Comparison of ENCODE assay signal across 8 cellular contexts in the genomic region with DNA sequence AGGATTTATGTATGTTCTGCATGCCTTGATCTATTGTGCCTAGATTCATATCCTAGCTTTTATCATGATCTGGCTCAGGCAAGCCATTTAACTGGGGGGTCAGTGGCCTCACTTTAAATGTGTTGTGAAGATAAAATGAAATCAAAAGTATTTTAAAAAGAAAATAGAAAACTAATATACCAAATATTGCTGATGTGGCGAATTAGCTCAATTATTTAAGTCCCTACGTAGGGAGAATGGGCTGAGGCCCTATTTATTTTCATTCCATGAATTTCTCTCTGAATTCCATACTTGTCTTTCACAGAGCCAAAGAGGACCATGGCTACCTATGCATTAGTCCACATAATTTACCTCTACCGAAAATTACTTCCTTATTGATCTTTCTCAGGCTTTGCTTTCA. TPM values are rescaled to one million over a fixed set of nuclear protein-coding genes. Genes with fewer than 3 reads are reported as not detected.
DNase-seq lines count a peak whose midpoint lies in the region; ATAC-seq and TF ChIP-seq lines count a peak whose summit lies in the region.

No MANE protein-coding gene starts in this region.

- peak overlapping the region; percentile 80 for H3K4me2 ChIP-seq in DND-41 (ENCODE audit: insufficient read depth, low read length)
- H3K4me2 ChIP-seq in OCI-LY3 (ENCODE audit: low read length) = peak overlapping the region; percentile 86

- peaks cover 42% of the 10 kb centered on the region for H3K4me1 Mint-ChIP-seq in endodermal cell
- H3K4me1 Mint-ChIP-seq in osteocyte (ENCODE audit: unreplicated experiment) = peaks cover 36% of the 10 kb centered on the region

- ATAC-seq in DND-41 (ENCODE audit: insufficient read depth, low read depth) = no peak
- ATAC-seq in GM19455 (IDR thresholded peaks at IDR 0.05; ENCODE audit: unreplicated experiment) = no peak
- ATAC-seq in GM18517 (IDR thresholded peaks at IDR 0.05; ENCODE audit: unreplicated experiment) = no peak

- 84 to 93% methylated on average over 3 of the region's 3 CpGs for WGBS in endodermal cell (ENCODE audit: insufficient coverage in 1 of 2, insufficient read length in 1 of 2), 2 experiments

- no peaks in the 10 kb centered on the region for H3K27me3 ChIP-seq in DND-41 (ENCODE audit: insufficient read depth, low read length, poor library complexity)
- H3K27me3 ChIP-seq in OCI-LY3 (ENCODE audit: low read depth, low read length) = no peaks in the 10 kb centered on the region
- H3K27me3 ChIP-seq in endodermal cell (ENCODE audit: control insufficient read depth, insufficient read depth, low read length, poor library complexity, severe bottlenecking) = no peaks in the 10 kb centered on the region

- peaks cover 3% of the 10 kb centered on the region; the same call in 1 of the 2 replicates for H4K20me1 ChIP-seq in DND-41 (ENCODE audit: insufficient read depth, low read length)
- H4K20me1 ChIP-seq in OCI-LY3 (ENCODE audit: insufficient read depth, low read length) = no peaks in the 10 kb centered on the region

- no peaks in the 10 kb centered on the region for H3K9me3 ChIP-seq in DND-41 (ENCODE audit: insufficient read depth, low read length, severe bottlenecking)
- H3K9me3 ChIP-seq in OCI-LY3 (ENCODE audit: insufficient read depth, low read length) = no peaks in the 10 kb centered on the region
- H3K9me3 ChIP-seq in endodermal cell (ENCODE audit: control insufficient read depth, low read length) = no peaks in the 10 kb centered on the region

- no peaks in the 10 kb centered on the region for H3K27me3 Mint-ChIP-seq in endodermal cell (ENCODE audit: insufficient read depth)
- no peaks in the 10 kb centered on the region for H3K27me3 Mint-ChIP-seq in osteocyte (ENCODE audit: unreplicated experiment)

- peaks cover 8% of the 10 kb centered on the region for H3K36me3 ChIP-seq in DND-41 (ENCODE audit: insufficient read depth, low read length)
- no peaks in the 10 kb centered on the region for H3K36me3 ChIP-seq in OCI-LY3 (replicated peaks; ENCODE audit: low read depth, low read length)
- H3K36me3 ChIP-seq in endodermal cell (ENCODE audit: control insufficient read depth, insufficient read depth, low read length) = no peaks in the 10 kb centered on the region

- no peak for TF ChIP-seq CTCF in DND-41 (IDR thresholded peaks at IDR 0.05; ENCODE audit: borderline replicate concordance, extremely low read depth, low read length, poor library complexity, severe bottlenecking)
- TF ChIP-seq CTCF in OCI-LY3 (IDR thresholded peaks at IDR 0.05; ENCODE audit: low read depth, low read length) = no peak
- TF ChIP-seq CTCF in endodermal cell (conservative IDR thresholded peaks at IDR 0.05) = no peak
- TF ChIP-seq CTCF in osteocyte (IDR thresholded peaks at IDR 0.05) = no peak

- H3K4me1 ChIP-seq in DND-41 (ENCODE audit: insufficient read depth, low read length) (peaks cover 52% of the 10 kb centered on the region), OCI-LY3 (ENCODE audit: low read length) (peaks cover 7% of the 10 kb centered on the region), endodermal cell (ENCODE audit: control insufficient read depth, insufficient read depth, low read length) (peaks cover 7% of the 10 kb centered on the region)

- peaks cover 35% of the 10 kb centered on the region for H3K79me2 ChIP-seq in DND-41 (ENCODE audit: insufficient read depth, low read length)
- peaks cover 42% of the 10 kb centered on the region for H3K79me2 ChIP-seq in OCI-LY3 (ENCODE audit: low read length)

- DNase-seq in DND-41 = no peak
- DNase-seq in endodermal cell = no peak
- DNase-seq in osteocyte (ENCODE audit: extremely low spot score, unreplicated experiment) = no peak
- no peak for DNase-seq in NCI-H2227 treated with DMSO at 0.1 percent for 48 hours (lab: John Stamatoyannopoulos, UW)
- DNase-seq in activated CD8-positive, alpha-beta memory T cell treated with anti-CD3 and anti-CD28 coated beads for 24 hours = no peak

- no peak overlapping the region for H3K27ac Mint-ChIP-seq in endodermal cell
- peak overlapping the region; percentile 89 for H3K27ac Mint-ChIP-seq in osteocyte (ENCODE audit: unreplicated experiment)

- peaks cover 11% of the 10 kb centered on the region for H3K36me3 Mint-ChIP-seq in endodermal cell (ENCODE audit: low read depth)
- peaks cover 13% of the 10 kb centered on the region for H3K36me3 Mint-ChIP-seq in osteocyte (ENCODE audit: unreplicated experiment)

- peak overlapping the region; percentile 88 for H3K9ac ChIP-seq in DND-41 (ENCODE audit: low read depth, low read length)
- H3K9ac ChIP-seq in OCI-LY3 (ENCODE audit: low read length) = peak overlapping the region; percentile 80
- no peak overlapping the region for H3K9ac ChIP-seq in endodermal cell (ENCODE audit: extremely low read depth, low read length, poor library complexity, severe bottlenecking)

- peaks cover 6% of the 10 kb centered on the region for H3K9me3 Mint-ChIP-seq in endodermal cell
- peaks cover 7% of the 10 kb centered on the region for H3K9me3 Mint-ChIP-seq in osteocyte (ENCODE audit: unreplicated experiment)

- peak overlapping the region; percentile 89; the same call in 1 of the 2 replicates for H3K27ac ChIP-seq in DND-41 (ENCODE audit: low read length)
- H3K27ac ChIP-seq in OCI-LY3 (ENCODE audit: low read length) = no peak overlapping the region
- no peak overlapping the region for H3K27ac ChIP-seq in endodermal cell (ENCODE audit: low read depth, low read length)

- peak overlapping the region; percentile 67 to 91; a peak in 3 of 4 replicates for H3K4me3 ChIP-seq in DND-41 (ENCODE audit: low read depth in 1 of 2, low read length in 2 of 2)
- peak overlapping the region; percentile 88 for H3K4me3 ChIP-seq in OCI-LY3 (ENCODE audit: low read length)
- H3K4me3 ChIP-seq in endodermal cell (ENCODE audit: low read length) = peak overlapping the region; percentile 89

- H2AFZ ChIP-seq in DND-41 (ENCODE audit: low read depth, low read length) (no peak overlapping the region; the same call in 1 of the 2 replicates), OCI-LY3 (ENCODE audit: low read depth, low read length) (no peak overlapping the region)

- peak overlapping the region; percentile 85 for H3K4me3 Mint-ChIP-seq in endodermal cell
- H3K4me3 Mint-ChIP-seq in osteocyte (ENCODE audit: unreplicated experiment) = peak overlapping the region; percentile 96

RNA-seq across cellular contexts. Expression of gene MBLAC2, which starts 1.8 kb away (rescaled TPM):
- 1 to 10 TPM; 3.5 to 5.0 TPM for total RNA-seq in endodermal cell
- polyA plus RNA-seq in endodermal cell (2013, experiment 1 of 2) = 4.5 TPM
- 4.4 TPM for polyA plus RNA-seq in endodermal cell (2013, experiment 2 of 2)
- 6.3 and 6.6 TPM in 2 replicates for total RNA-seq in osteocyte

RNA-seq across cellular contexts. Expression of gene POLR3G, which starts 1.9 kb away (rescaled TPM):
- 10 to 100 TPM in 1 of 2 donors, 1 to 10 TPM in 1; 6.3 to 16.4 TPM for total RNA-seq in endodermal cell
- 9.6 TPM for polyA plus RNA-seq in endodermal cell (2013, experiment 1 of 2)
- 7.3 TPM for polyA plus RNA-seq in endodermal cell (2013, experiment 2 of 2)
- total RNA-seq in osteocyte = 3.8 and 4.4 TPM in 2 replicates

RNA-seq across cellular contexts. Expression of gene LYSMD3, which starts 56.6 kb away (rescaled TPM):
- 10 to 100 TPM; 18.2 to 18.7 TPM for total RNA-seq in endodermal cell
- 11.3 TPM for polyA plus RNA-seq in endodermal cell (2013, experiment 1 of 2)
- polyA plus RNA-seq in endodermal cell (2013, experiment 2 of 2) = 14.1 TPM
- total RNA-seq in osteocyte = 18.9 and 20.8 TPM in 2 replicates
